In genomic region chr1:150406483-150406882, GRCh38 we compare ENCODE assay signal across 19 cellular contexts.
"Had no signal": no experiment of that assay in that cellular context is flagged by ENCODE, and none has a peak within 500 bp of the region (broad histone marks: within the 10 kb centered on the region; RNA-seq: fewer than 3 reads in every experiment).

No MANE protein-coding gene starts in this region.

- H3K4me1 ChIP-seq: suprapubic skin had no signal

- H3K9me3 ChIP-seq: gastroesophageal sphincter, left lung, mucosa of descending colon, neutrophil, suprapubic skin had no signal

- H3K27ac ChIP-seq: epithelial cell of prostate, gastroesophageal sphincter, left lung, neutrophil, parathyroid adenoma, suprapubic skin, WERI-Rb-1 had no signal

- DNase-seq: activated CD4-positive, alpha-beta memory T cell treated with anti-CD3 and anti-CD28 coated beads for 36 hours; activated CD4-positive, alpha-beta T cell treated with anti-CD3 and anti-CD28 coated beads for 36 hours; activated naive CD4-positive, alpha-beta T cell; activated naive CD8-positive, alpha-beta T cell treated with anti-CD3 and anti-CD28 coated beads, Interleukin-2, amount 50 U/mL, for 24 hours; islet precursor cell; left lung; mammary epithelial cell; mucosa of descending colon; naive thymus-derived CD4-positive, alpha-beta T cell; retina; T-helper 1 cell; T1000; WERI-Rb-1 had no signal

- ATAC-seq: activated CD4-positive, alpha-beta T cell treated with anti-CD3 and anti-CD28 coated beads for 36 hours; activated naive CD8-positive, alpha-beta T cell treated with anti-CD3 and anti-CD28 coated beads, Interleukin-2, amount 50 U/mL, for 24 hours; gastroesophageal sphincter; left lung; mucosa of descending colon; naive thymus-derived CD4-positive, alpha-beta T cell had no signal

- H3K27me3 ChIP-seq: gastroesophageal sphincter, left lung, neutrophil, suprapubic skin had no signal

- H3K4me3 ChIP-seq: gastroesophageal sphincter, left lung, mucosa of descending colon, smooth muscle cell, suprapubic skin had no signal

- H3K36me3 ChIP-seq: gastroesophageal sphincter, left lung, neutrophil, suprapubic skin had no signal
